ENCODE assay signal across 29 cellular contexts in the genomic region with DNA sequence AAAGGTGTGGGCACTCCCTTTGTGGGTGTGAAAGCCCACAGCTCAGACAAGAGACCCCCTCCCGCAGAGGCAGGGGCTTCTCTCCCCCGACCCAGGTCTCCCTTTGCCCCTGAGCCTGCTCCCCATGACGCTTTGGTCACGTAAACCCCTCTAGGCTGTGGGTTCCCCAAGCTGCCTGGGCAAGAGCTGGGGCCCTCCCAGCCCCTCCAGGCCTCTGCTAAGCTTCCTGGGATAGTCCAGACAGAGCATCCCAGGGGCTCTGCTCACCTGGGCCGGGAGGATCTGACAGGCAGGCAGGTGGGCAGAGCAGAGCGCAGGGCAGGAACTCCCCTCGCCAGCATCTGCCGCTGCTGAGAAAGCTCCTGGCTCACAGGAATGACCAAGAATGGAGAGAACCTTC.
"Had no signal": no experiment of that assay in that cellular context is flagged by ENCODE, and none has a peak within 500 bp of the region (broad histone marks: within the 10 kb centered on the region; RNA-seq: fewer than 3 reads in every experiment).

No MANE protein-coding gene starts in this region.

- H3K4me3 Mint-ChIP-seq: mesothelial cell of epicardium; naive B cell; natural killer cell treated with Interleukin-12 subunit alpha and Interleukin-12 subunit beta and Interleukin-15 and Interleukin-18, amount 100 ng/mL, for 72 hours; stimulated activated memory B cell treated with anti-CD40 and anti-IgM and Interleukin-4, amounts not matched to agents 10 μg/mL and 1 μg/mL and 100 μg/mL, for 72 hours; stimulated activated naive CD8-positive, alpha-beta T cell treated with anti-CD3 and anti-CD28 coated beads, Interleukin-15, amount 100 ng/mL, for 72 hours had no signal

- H3K36me3 ChIP-seq: left lung, pancreas, prostate gland, tibial nerve, upper lobe of left lung, vagina had no signal

- H3K4me3 ChIP-seq: hepatocyte, left lung, lung, pancreas, prostate gland, skin epidermis, tibial nerve, upper lobe of left lung, vagina had no signal

- H3K4me1 ChIP-seq: left lung, pancreas, prostate gland, tibial nerve, upper lobe of left lung, vagina had no signal

- DNase-seq: islet precursor cell; kidney glomerular epithelial cell; left cardiac atrium; mesendoderm; naive B cell; nucleus accumbens; retina; right cardiac atrium; stimulated activated CD4-positive, alpha-beta T cell treated with anti-CD3 and anti-CD28 coated beads, Interleukin-12 subunit alpha, Interleukin-12 subunit beta, amount 100 ng/mL, for 4 hours; stimulated activated CD4-positive, alpha-beta T cell treated with anti-CD3 and anti-CD28 coated beads, Interleukin-15, amount 100 ng/mL, for 24 hours; stimulated activated CD4-positive, alpha-beta T cell treated with anti-CD3 and anti-CD28 coated beads, Interleukin-2, amount 100 ng/mL, for 24 hours; stimulated activated CD4-positive, alpha-beta T cell treated with anti-CD3 and anti-CD28 coated beads, Interleukin-4, amount 100 ng/mL, for 24 hours; stimulated activated CD8-positive, alpha-beta memory T cell treated with anti-CD3 and anti-CD28 coated beads, Interleukin-4, amount 100 ng/mL, for 48 hours; stimulated activated naive CD4-positive, alpha-beta T cell treated with Interleukin-2 at 50 U/mL for 16 hours; stimulated activated naive CD8-positive, alpha-beta T cell treated with anti-CD3 and anti-CD28 coated beads, Interleukin-15, amount 100 ng/mL, for 72 hours; substantia nigra had no signal

- H3K27me3 Mint-ChIP-seq: natural killer cell treated with Interleukin-12 subunit alpha and Interleukin-12 subunit beta and Interleukin-15 and Interleukin-18, amount 100 ng/mL, for 72 hours; stimulated activated naive CD8-positive, alpha-beta T cell treated with anti-CD3 and anti-CD28 coated beads, Interleukin-15, amount 100 ng/mL, for 72 hours had no signal

- H3K9me3 ChIP-seq: left lung, pancreas, prostate gland, tibial nerve, upper lobe of left lung, vagina had no signal

- H3K4me1 Mint-ChIP-seq: naive B cell; stimulated activated naive CD8-positive, alpha-beta T cell treated with anti-CD3 and anti-CD28 coated beads, Interleukin-15, amount 100 ng/mL, for 72 hours had no signal

- H3K36me3 Mint-ChIP-seq: mesothelial cell of epicardium; naive B cell; natural killer cell treated with Interleukin-12 subunit alpha and Interleukin-12 subunit beta and Interleukin-15 and Interleukin-18, amount 100 ng/mL, for 72 hours; stimulated activated memory B cell treated with anti-CD40 and anti-IgM and Interleukin-4, amounts not matched to agents 10 μg/mL and 1 μg/mL and 100 μg/mL, for 72 hours had no signal

- H3K9me3 Mint-ChIP-seq: mesothelial cell of epicardium; naive B cell; natural killer cell treated with Interleukin-12 subunit alpha and Interleukin-12 subunit beta and Interleukin-15 and Interleukin-18, amount 100 ng/mL, for 72 hours; stimulated activated memory B cell treated with anti-CD40 and anti-IgM and Interleukin-4, amounts not matched to agents 10 μg/mL and 1 μg/mL and 100 μg/mL, for 72 hours; stimulated activated naive CD8-positive, alpha-beta T cell treated with anti-CD3 and anti-CD28 coated beads, Interleukin-15, amount 100 ng/mL, for 72 hours had no signal

- H3K27me3 ChIP-seq: hepatocyte, pancreas, tibial nerve, upper lobe of left lung, vagina had no signal

- H3K27ac Mint-ChIP-seq: mesothelial cell of epicardium; natural killer cell treated with Interleukin-12 subunit alpha and Interleukin-12 subunit beta and Interleukin-15 and Interleukin-18, amount 100 ng/mL, for 72 hours; stimulated activated memory B cell treated with anti-CD40 and anti-IgM and Interleukin-4, amounts not matched to agents 10 μg/mL and 1 μg/mL and 100 μg/mL, for 72 hours had no signal

- H3K27ac ChIP-seq: hepatocyte, left lung, pancreas, prostate gland, skin epidermis, tibial nerve, upper lobe of left lung, vagina had no signal

- ATAC-seq: left cardiac atrium; left lung; natural killer cell treated with Interleukin-12 subunit alpha and Interleukin-12 subunit beta and Interleukin-15 and Interleukin-18, amount 100 ng/mL, for 72 hours; pancreas; sciatic nerve; stimulated activated memory B cell treated with anti-CD40 and anti-IgM and Interleukin-4, amounts not matched to agents 10 μg/mL and 1 μg/mL and 100 μg/mL, for 72 hours; stimulated activated naive CD8-positive, alpha-beta T cell treated with anti-CD3 and anti-CD28 coated beads, Interleukin-15, amount 100 ng/mL, for 72 hours had no signal
